In the genomic region with DNA sequence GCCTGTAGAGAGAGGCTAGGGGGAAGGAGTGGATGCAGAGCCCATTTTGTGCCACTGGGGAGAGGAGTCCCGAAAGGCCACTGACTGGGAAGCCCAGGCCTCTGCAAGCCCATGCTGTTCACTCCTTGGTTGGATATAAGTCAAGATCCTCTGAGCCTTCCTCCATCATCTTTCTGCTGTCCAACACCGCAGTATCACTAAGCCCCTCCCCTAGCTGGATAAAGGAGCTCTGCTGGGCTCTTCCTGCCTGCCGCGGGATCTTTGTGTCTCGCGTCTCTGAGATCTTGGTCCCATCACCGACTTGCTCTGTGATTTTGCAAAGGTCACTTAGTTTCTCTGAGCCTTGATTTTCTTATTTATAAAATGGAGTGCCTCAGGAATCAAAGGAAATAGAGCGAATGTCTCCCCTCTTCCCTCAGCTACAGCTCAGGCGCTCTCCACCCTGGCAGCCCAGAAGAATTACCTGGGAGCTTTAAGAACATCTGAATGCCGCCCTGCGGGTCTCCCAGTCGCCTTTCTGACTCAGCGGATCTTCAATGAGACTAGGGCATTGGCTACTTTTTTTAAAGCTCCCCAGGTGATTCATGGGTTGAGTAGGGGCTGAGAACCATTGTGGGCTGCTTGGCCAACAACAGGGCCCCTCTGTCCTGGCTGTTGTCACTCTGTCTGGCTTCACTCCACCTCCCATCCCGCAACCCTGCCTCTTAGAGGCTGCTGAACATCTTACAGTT, we compare ENCODE assay signal across 2 cellular contexts.
TF ChIP-seq lines count a peak whose summit lies in the region.

No MANE protein-coding gene starts in this region.

TF ChIP-seq in A549, 52 proteins besides CTCF, POLR2A, EP300 and RAD21 (continued from another document):
- TF ChIP-seq HOXB5 (CRISPR knock-in tag; IDR thresholded peaks at IDR 0.05) (no peak), NR3C1 (IDR thresholded peaks at IDR 0.05) (no peak), FOSL2 (IDR thresholded peaks at IDR 0.05) (no peak), FOSL2 (CRISPR knock-in tag; IDR thresholded peaks at IDR 0.05) (no peak), PHF8 (IDR thresholded peaks at IDR 0.05; ENCODE audit: borderline replicate concordance, low read depth) (no peak), RNF2 (IDR thresholded peaks at IDR 0.05; ENCODE audit: borderline replicate concordance, low read depth) (no peak), CBX8 (IDR thresholded peaks at IDR 0.05) (no peak), EHMT2 (IDR thresholded peaks at IDR 0.05; ENCODE audit: low read depth) (no peak), FOSB (CRISPR knock-in tag; IDR thresholded peaks at IDR 0.05) (no peak), ATOH8 (CRISPR knock-in tag; IDR thresholded peaks at IDR 0.05; ENCODE audit: low read depth) (no peak), KDM5A (IDR thresholded peaks at IDR 0.05) (no peak), CHD2 (IDR thresholded peaks at IDR 0.05; ENCODE audit: low read length, partially characterized antibody) (no peak)
- TF ChIP-seq, protein P1, sequence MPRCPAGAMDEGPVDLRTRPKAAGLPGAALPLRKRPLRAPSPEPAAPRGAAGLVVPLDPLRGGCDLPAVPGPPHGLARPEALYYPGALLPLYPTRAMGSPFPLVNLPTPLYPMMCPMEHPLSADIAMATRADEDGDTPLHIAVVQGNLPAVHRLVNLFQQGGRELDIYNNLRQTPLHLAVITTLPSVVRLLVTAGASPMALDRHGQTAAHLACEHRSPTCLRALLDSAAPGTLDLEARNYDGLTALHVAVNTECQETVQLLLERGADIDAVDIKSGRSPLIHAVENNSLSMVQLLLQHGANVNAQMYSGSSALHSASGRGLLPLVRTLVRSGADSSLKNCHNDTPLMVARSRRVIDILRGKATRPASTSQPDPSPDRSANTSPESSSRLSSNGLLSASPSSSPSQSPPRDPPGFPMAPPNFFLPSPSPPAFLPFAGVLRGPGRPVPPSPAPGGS (IDR thresholded peaks at IDR 0.05): no peak

TF ChIP-seq in HCT116, 20 proteins besides CTCF, POLR2A, EP300 and RAD21:
- TF ChIP-seq, protein P2, sequence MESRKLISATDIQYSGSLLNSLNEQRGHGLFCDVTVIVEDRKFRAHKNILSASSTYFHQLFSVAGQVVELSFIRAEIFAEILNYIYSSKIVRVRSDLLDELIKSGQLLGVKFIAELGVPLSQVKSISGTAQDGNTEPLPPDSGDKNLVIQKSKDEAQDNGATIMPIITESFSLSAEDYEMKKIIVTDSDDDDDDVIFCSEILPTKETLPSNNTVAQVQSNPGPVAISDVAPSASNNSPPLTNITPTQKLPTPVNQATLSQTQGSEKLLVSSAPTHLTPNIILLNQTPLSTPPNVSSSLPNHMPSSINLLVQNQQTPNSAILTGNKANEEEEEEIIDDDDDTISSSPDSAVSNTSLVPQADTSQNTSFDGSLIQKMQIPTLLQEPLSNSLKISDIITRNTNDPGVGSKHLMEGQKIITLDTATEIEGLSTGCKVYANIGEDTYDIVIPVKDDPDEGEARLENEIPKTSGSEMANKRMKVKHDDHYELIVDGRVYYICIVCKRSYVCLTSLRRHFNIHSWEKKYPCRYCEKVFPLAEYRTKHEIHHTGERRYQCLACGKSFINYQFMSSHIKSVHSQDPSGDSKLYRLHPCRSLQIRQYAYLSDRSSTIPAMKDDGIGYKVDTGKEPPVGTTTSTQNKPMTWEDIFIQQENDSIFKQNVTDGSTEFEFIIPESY (IDR thresholded peaks at IDR 0.05; ENCODE audit: extremely low read depth, insufficient replicate concordance, low read length): no peak
- no peak for TF ChIP-seq MAX (IDR thresholded peaks at IDR 0.05)
- no peak for TF ChIP-seq SIN3A (IDR thresholded peaks at IDR 0.05; ENCODE audit: low read depth)
- no peak for TF ChIP-seq ATF3 (IDR thresholded peaks at IDR 0.05)
- TF ChIP-seq REST (IDR thresholded peaks at IDR 0.05; ENCODE audit: low read depth): no peak
- TF ChIP-seq ZFX (IDR thresholded peaks at IDR 0.05): no peak
- TF ChIP-seq EZH2 (IDR thresholded peaks at IDR 0.05): no peak
- TF ChIP-seq JUND (IDR thresholded peaks at IDR 0.05): no peak
- TF ChIP-seq CEBPB (IDR thresholded peaks at IDR 0.05; ENCODE audit: low read depth): no peak
